15 cellular contexts compared by ENCODE assay signal in genomic region chr19:15774159-15774558, GRCh38. TPM values are rescaled to one million over a fixed set of nuclear protein-coding genes. Genes with fewer than 3 reads are reported as not detected.
"Had no signal": no experiment of that assay in that cellular context is flagged by ENCODE, and none has a peak within 500 bp of the region (broad histone marks: within the 10 kb centered on the region; RNA-seq: fewer than 3 reads in every experiment).

No MANE protein-coding gene starts in this region.

RNA-seq across cellular contexts. Expression of gene OR10H5, which starts 13.3 kb away (rescaled TPM):
- total RNA-seq: activated B cell treated with CpG ODN at 0.5 μM for 24 hours; activated CD4-positive, alpha-beta memory T cell treated with anti-CD3 and anti-CD28 coated beads for 36 hours; activated CD4-positive, alpha-beta memory T cell treated with anti-CD3 and anti-CD28 coated beads, Interleukin-2, amount 10 ng/mL, durations not matched to agents 7 days and 5 days; activated CD4-positive, alpha-beta T cell treated with anti-CD3 and anti-CD28 coated beads for 36 hours; activated CD4-positive, alpha-beta T cell treated with anti-CD3 and anti-CD28 coated beads, Interleukin-2, amount 10 ng/mL, durations not matched to agents 24 days and 14 days; activated CD4-positive, alpha-beta T cell treated with anti-CD3 and anti-CD28 coated beads, Interleukin-2, amount 10 ng/mL, durations not matched to agents 7 days and 5 days; activated CD8-positive, alpha-beta memory T cell treated with anti-CD3 and anti-CD28 coated beads for 36 hours; activated CD8-positive, alpha-beta memory T cell treated with anti-CD3 and anti-CD28 coated beads, Interleukin-2, amount 10 ng/mL, durations not matched to agents 7 days and 5 days; activated CD8-positive, alpha-beta T cell treated with anti-CD3 and anti-CD28 coated beads, Interleukin-2, amount 10 ng/mL, durations not matched to agents 7 days and 5 days; T-cell; T-helper 1 cell treated with Interleukin-12 subunit alpha and Interleukin-12 subunit beta and Interleukin-4 antibody, amounts not matched to agents 30 ng/mL and 1 ng/mL, for 36 hours; T-helper 17 cell; T-helper 2 cell treated with Interferon-gamma antibody and Interleukin-4, amounts not matched to agents 100 ng/mL and 5 ng/mL, for 36 hours; WTC11 had no signal

RNA-seq across cellular contexts. Expression of gene OR10H3, which starts 36.4 kb away (rescaled TPM):
- total RNA-seq: activated B cell treated with CpG ODN at 0.5 μM for 24 hours; activated CD4-positive, alpha-beta memory T cell treated with anti-CD3 and anti-CD28 coated beads for 36 hours; activated CD4-positive, alpha-beta memory T cell treated with anti-CD3 and anti-CD28 coated beads, Interleukin-2, amount 10 ng/mL, durations not matched to agents 7 days and 5 days; activated CD4-positive, alpha-beta T cell treated with anti-CD3 and anti-CD28 coated beads for 36 hours; activated CD4-positive, alpha-beta T cell treated with anti-CD3 and anti-CD28 coated beads, Interleukin-2, amount 10 ng/mL, durations not matched to agents 24 days and 14 days; activated CD4-positive, alpha-beta T cell treated with anti-CD3 and anti-CD28 coated beads, Interleukin-2, amount 10 ng/mL, durations not matched to agents 7 days and 5 days; activated CD8-positive, alpha-beta memory T cell treated with anti-CD3 and anti-CD28 coated beads for 36 hours; activated CD8-positive, alpha-beta memory T cell treated with anti-CD3 and anti-CD28 coated beads, Interleukin-2, amount 10 ng/mL, durations not matched to agents 7 days and 5 days; activated CD8-positive, alpha-beta T cell treated with anti-CD3 and anti-CD28 coated beads for 36 hours; activated CD8-positive, alpha-beta T cell treated with anti-CD3 and anti-CD28 coated beads, Interleukin-2, amount 10 ng/mL, durations not matched to agents 7 days and 5 days; T-cell; T-helper 1 cell treated with Interleukin-12 subunit alpha and Interleukin-12 subunit beta and Interleukin-4 antibody, amounts not matched to agents 30 ng/mL and 1 ng/mL, for 36 hours; T-helper 17 cell; T-helper 2 cell treated with Interferon-gamma antibody and Interleukin-4, amounts not matched to agents 100 ng/mL and 5 ng/mL, for 36 hours; WTC11 had no signal

RNA-seq across cellular contexts. Expression of gene OR10H1, which starts 41.3 kb away (rescaled TPM):
- total RNA-seq: activated B cell treated with CpG ODN at 0.5 μM for 24 hours; activated CD4-positive, alpha-beta memory T cell treated with anti-CD3 and anti-CD28 coated beads for 36 hours; activated CD4-positive, alpha-beta memory T cell treated with anti-CD3 and anti-CD28 coated beads, Interleukin-2, amount 10 ng/mL, durations not matched to agents 7 days and 5 days; activated CD4-positive, alpha-beta T cell treated with anti-CD3 and anti-CD28 coated beads for 36 hours; activated CD4-positive, alpha-beta T cell treated with anti-CD3 and anti-CD28 coated beads, Interleukin-2, amount 10 ng/mL, durations not matched to agents 7 days and 5 days; activated CD8-positive, alpha-beta memory T cell treated with anti-CD3 and anti-CD28 coated beads for 36 hours; activated CD8-positive, alpha-beta memory T cell treated with anti-CD3 and anti-CD28 coated beads, Interleukin-2, amount 10 ng/mL, durations not matched to agents 7 days and 5 days; activated CD8-positive, alpha-beta T cell treated with anti-CD3 and anti-CD28 coated beads for 36 hours; activated CD8-positive, alpha-beta T cell treated with anti-CD3 and anti-CD28 coated beads, Interleukin-2, amount 10 ng/mL, durations not matched to agents 7 days and 5 days; T-helper 2 cell treated with Interferon-gamma antibody and Interleukin-4, amounts not matched to agents 100 ng/mL and 5 ng/mL, for 36 hours; WTC11 had no signal

RNA-seq across cellular contexts. Expression of gene OR10H2, which starts 46.3 kb away (rescaled TPM):
- total RNA-seq: activated B cell treated with CpG ODN at 0.5 μM for 24 hours; activated CD4-positive, alpha-beta memory T cell treated with anti-CD3 and anti-CD28 coated beads for 36 hours; activated CD4-positive, alpha-beta memory T cell treated with anti-CD3 and anti-CD28 coated beads, Interleukin-2, amount 10 ng/mL, durations not matched to agents 7 days and 5 days; activated CD4-positive, alpha-beta T cell treated with anti-CD3 and anti-CD28 coated beads for 36 hours; activated CD4-positive, alpha-beta T cell treated with anti-CD3 and anti-CD28 coated beads, Interleukin-2, amount 10 ng/mL, durations not matched to agents 24 days and 14 days; activated CD4-positive, alpha-beta T cell treated with anti-CD3 and anti-CD28 coated beads, Interleukin-2, amount 10 ng/mL, durations not matched to agents 7 days and 5 days; activated CD8-positive, alpha-beta memory T cell treated with anti-CD3 and anti-CD28 coated beads for 36 hours; activated CD8-positive, alpha-beta memory T cell treated with anti-CD3 and anti-CD28 coated beads, Interleukin-2, amount 10 ng/mL, durations not matched to agents 7 days and 5 days; activated CD8-positive, alpha-beta T cell treated with anti-CD3 and anti-CD28 coated beads for 36 hours; activated CD8-positive, alpha-beta T cell treated with anti-CD3 and anti-CD28 coated beads, Interleukin-2, amount 10 ng/mL, durations not matched to agents 7 days and 5 days; T-cell; T-helper 1 cell treated with Interleukin-12 subunit alpha and Interleukin-12 subunit beta and Interleukin-4 antibody, amounts not matched to agents 30 ng/mL and 1 ng/mL, for 36 hours; T-helper 17 cell; T-helper 2 cell treated with Interferon-gamma antibody and Interleukin-4, amounts not matched to agents 100 ng/mL and 5 ng/mL, for 36 hours; WTC11 had no signal
